13 cellular contexts compared by ENCODE assay signal in genomic region chr3:154795582-154795981, GRCh38.
A peak's percentile ranks its signal among the peaks of the same experiment; 100 is the strongest.
DNase-seq lines count a peak whose midpoint lies in the region; ATAC-seq, FAIRE-seq and TF ChIP-seq lines count a peak whose summit lies in the region.
"Had no signal": no experiment of that assay in that cellular context is flagged by ENCODE, and none has a peak within 500 bp of the region (broad histone marks: within the 10 kb centered on the region; RNA-seq: fewer than 3 reads in every experiment).

No MANE protein-coding gene starts in this region.

- no peaks in the 10 kb centered on the region for H3K9me3 Mint-ChIP-seq in astrocyte (ENCODE audit: unreplicated experiment)

- H3K4me2 ChIP-seq in astrocyte (ENCODE audit: low read length): peak overlapping the region; percentile 6

- H3K36me3 Mint-ChIP-seq in astrocyte (ENCODE audit: low read depth, unreplicated experiment): no peaks in the 10 kb centered on the region

- peak overlapping the region in 2 of 10 donors; percentile 17 to 58 for H3K27ac ChIP-seq in heart right ventricle
- no peak overlapping the region for H3K27ac ChIP-seq in left ventricle myocardium inferior (replicated peaks)
- H3K27ac ChIP-seq in astrocyte (ENCODE audit: low read depth, low read length): peak overlapping the region; percentile 78
- H3K27ac ChIP-seq: tibial artery had no signal

- no peaks in the 10 kb centered on the region for H4K20me1 ChIP-seq in astrocyte (ENCODE audit: insufficient read depth, low read length)

- peaks cover 0 to 21% (median 0%) of the 10 kb centered on the region in 9 donors for H3K4me1 ChIP-seq in heart right ventricle
- H3K4me1 ChIP-seq in left ventricle myocardium inferior: no peaks in the 10 kb centered on the region
- H3K4me1 ChIP-seq in astrocyte (ENCODE audit: insufficient read depth, low read length): peaks cover 13% of the 10 kb centered on the region

- TF ChIP-seq CTCF in heart right ventricle (IDR thresholded peaks at IDR 0.05) (no peak), left ventricle myocardium inferior (IDR thresholded peaks at IDR 0.05; ENCODE audit: borderline replicate concordance) (no peak), astrocyte (IDR thresholded peaks at IDR 0.05; ENCODE audit: insufficient read depth, low read depth, low read length) (no peak)

- H3K36me3 ChIP-seq in heart right ventricle (no peaks in the 10 kb centered on the region), left ventricle myocardium inferior (no peaks in the 10 kb centered on the region), astrocyte (ENCODE audit: insufficient read depth, low read length) (no peaks in the 10 kb centered on the region)
- H3K36me3 ChIP-seq: tibial artery had no signal

- peak; percentile 97 for FAIRE-seq in astrocyte (lab: Jason Lieb, UNC)

- H3K4me3 ChIP-seq in heart right ventricle: no peak overlapping the region
- no peak overlapping the region for H3K4me3 ChIP-seq in left ventricle myocardium inferior
- H3K4me3 ChIP-seq in astrocyte (ENCODE audit: insufficient read depth, low read depth, low read length): no peak overlapping the region
- H3K4me3 ChIP-seq: tibial artery had no signal

- H3K4me1 Mint-ChIP-seq in astrocyte (ENCODE audit: low read depth, unreplicated experiment): peaks cover 41% of the 10 kb centered on the region
- H3K4me1 Mint-ChIP-seq: B cell had no signal

- no peak overlapping the region for H3K4me3 Mint-ChIP-seq in astrocyte (ENCODE audit: unreplicated experiment)
- H3K4me3 Mint-ChIP-seq: B cell had no signal

- H3K27me3 ChIP-seq in heart right ventricle (no peaks in the 10 kb centered on the region), left ventricle myocardium inferior (ENCODE audit: low read depth) (no peaks in the 10 kb centered on the region), astrocyte (ENCODE audit: insufficient read depth, low read length) (no peaks in the 10 kb centered on the region)
- H3K27me3 ChIP-seq: tibial artery had no signal

- no peak overlapping the region for H2AFZ ChIP-seq in astrocyte (ENCODE audit: low read depth, low read length)

- no peak for DNase-seq in heart right ventricle
- DNase-seq in left ventricle myocardium inferior: no peak
- DNase-seq in astrocyte (ENCODE audit: low read depth): peak; percentile 94
- peak; percentile 48 for DNase-seq in hepatic stellate cell (ENCODE audit: low spot score)
- DNase-seq in SIG-M5 (lab: John Stamatoyannopoulos, UW): no peak
- no peak for DNase-seq in GM19240 (ENCODE audit: insufficient read length, low spot score)
- no peak for DNase-seq in NCI-H2196 treated with DMSO at 0.1 percent for 48 hours (lab: John Stamatoyannopoulos, UW; ENCODE audit: unreplicated experiment)
- DNase-seq: activated T-cell treated with anti-CD3 and anti-CD28 coated beads, Interleukin-2, amount 50 U/mL, for 48 hours; dermis blood vessel endothelial cell; NCI-H774; tibial artery had no signal

- H3K9ac ChIP-seq in astrocyte (ENCODE audit: low read length): no peak overlapping the region

- ATAC-seq in heart right ventricle (peak in 5 of 8 donors; percentile 29 to 72 (median 51)), HG03025 (IDR thresholded peaks at IDR 0.05; ENCODE audit: low FRiP score, unreplicated experiment) (no peak)

- H3K27ac Mint-ChIP-seq in astrocyte (ENCODE audit: unreplicated experiment): peak overlapping the region; percentile 97
- H3K27ac Mint-ChIP-seq: B cell had no signal

- H3K27me3 Mint-ChIP-seq in astrocyte (ENCODE audit: low read depth, unreplicated experiment): no peaks in the 10 kb centered on the region
- H3K27me3 Mint-ChIP-seq: B cell had no signal

- H3K79me2 ChIP-seq in astrocyte (ENCODE audit: insufficient read depth, low read length): no peaks in the 10 kb centered on the region

- intact Hi-C loops in heart right ventricle (cut with DNase I) (no loop called here), left ventricle myocardium inferior (cut with micrococcal nuclease) (no loop called here)

- no peaks in the 10 kb centered on the region for H3K9me3 ChIP-seq in heart right ventricle
- H3K9me3 ChIP-seq in left ventricle myocardium inferior (replicated peaks): peaks cover under 1% of the 10 kb centered on the region
- H3K9me3 ChIP-seq in astrocyte (ENCODE audit: insufficient read depth, low read depth, low read length): no peaks in the 10 kb centered on the region
- H3K9me3 ChIP-seq: tibial artery had no signal

- WGBS in heart right ventricle, 2 donors: 46 to 60% methylated on average over 2 of the region's 2 CpGs

Comparison
In these comparisons a context has a peak if more than half of its experiments do, and no peak if none do; other contexts are left out.
1. DNase-seq: peak in astrocyte (single experiment) and hepatic stellate cell (single experiment); none in heart right ventricle (0 of 2), left ventricle myocardium inferior (single experiment), SIG-M5 (single experiment), GM19240 (single experiment) and NCI-H2196 treated with DMSO at 0.1 percent for 48 hours (single experiment).